10 cellular contexts compared by ENCODE assay signal in the genomic region with DNA sequence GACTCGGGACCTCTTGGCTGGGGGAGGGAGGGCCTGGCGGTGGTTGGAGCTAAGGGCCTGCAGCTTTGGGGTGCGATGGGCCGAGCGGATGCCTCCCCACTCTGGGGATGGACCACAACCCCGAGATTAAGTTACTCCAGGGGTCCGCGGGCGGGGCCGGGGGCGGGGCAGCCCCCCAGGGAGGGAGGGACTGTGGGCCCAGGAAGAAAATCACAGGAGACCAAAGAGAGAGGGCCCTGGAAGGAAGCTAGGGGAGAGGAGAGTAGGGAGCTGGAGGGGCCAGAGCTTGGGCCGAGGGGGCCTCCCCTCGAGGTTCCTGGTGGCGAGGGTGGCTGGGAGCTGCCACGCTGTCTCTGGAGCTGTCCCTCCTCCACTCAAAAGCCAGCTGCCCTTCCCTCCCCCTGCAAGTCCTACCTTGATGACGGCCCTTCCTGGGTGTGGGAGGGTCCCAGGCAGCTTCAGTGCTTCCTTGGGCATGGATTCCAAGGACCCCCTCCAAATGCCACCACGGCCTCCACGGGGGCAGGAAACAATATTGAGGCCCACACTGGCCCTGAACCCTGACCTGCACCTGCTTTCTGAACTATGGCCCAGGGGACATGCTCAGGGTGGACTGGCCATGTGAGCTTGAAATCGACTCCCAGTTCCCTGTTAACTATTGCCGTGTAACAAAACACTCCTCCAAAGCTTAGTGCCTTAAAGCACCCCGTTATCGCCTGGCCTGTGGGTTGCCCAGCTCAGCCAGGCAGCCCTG. TPM values are rescaled to one million over a fixed set of nuclear protein-coding genes. Genes with fewer than 3 reads are reported as not detected.
DNase-seq lines count a peak whose midpoint lies in the region; ATAC-seq and TF ChIP-seq lines count a peak whose summit lies in the region.
"Had no signal": no experiment of that assay in that cellular context is flagged by ENCODE, and none has a peak within 500 bp of the region (broad histone marks: within the 10 kb centered on the region; RNA-seq: fewer than 3 reads in every experiment).

No MANE protein-coding gene starts in this region.

- H3K4me3 ChIP-seq in vagina, result peak overlapping the region; percentile 47 to 62

- H3K27ac ChIP-seq in vagina, result no peak overlapping the region

- H3K9me3 ChIP-seq in vagina, result no peaks in the 10 kb centered on the region

- no peaks in the 10 kb centered on the region for H3K9me3 Mint-ChIP-seq in stimulated activated naive CD8-positive, alpha-beta T cell treated with anti-CD3 and anti-CD28 coated beads, Interleukin-15, Interleukin-2, amounts not matched to agents 100 ng/mL and 50 ng/mL, for 24 hours
- H3K9me3 Mint-ChIP-seq in activated naive CD8-positive, alpha-beta T cell treated with anti-CD3 and anti-CD28 coated beads for 36 hours, result no peaks in the 10 kb centered on the region
- no peaks in the 10 kb centered on the region for H3K9me3 Mint-ChIP-seq in memory B cell

- no peak for TF ChIP-seq CTCF in vagina (IDR thresholded peaks at IDR 0.05)

- H3K4me1 Mint-ChIP-seq in stimulated activated naive CD8-positive, alpha-beta T cell treated with anti-CD3 and anti-CD28 coated beads, Interleukin-15, Interleukin-2, amounts not matched to agents 100 ng/mL and 50 ng/mL, for 24 hours (ENCODE audit: low read depth), result peaks cover 5% of the 10 kb centered on the region
- peaks cover 7% of the 10 kb centered on the region for H3K4me1 Mint-ChIP-seq in activated naive CD8-positive, alpha-beta T cell treated with anti-CD3 and anti-CD28 coated beads for 36 hours
- H3K4me1 Mint-ChIP-seq in memory B cell, result peaks cover 12% of the 10 kb centered on the region

- H3K27ac Mint-ChIP-seq in stimulated activated naive CD8-positive, alpha-beta T cell treated with anti-CD3 and anti-CD28 coated beads, Interleukin-15, Interleukin-2, amounts not matched to agents 100 ng/mL and 50 ng/mL, for 24 hours, result no peak overlapping the region
- H3K27ac Mint-ChIP-seq in activated naive CD8-positive, alpha-beta T cell treated with anti-CD3 and anti-CD28 coated beads for 36 hours, result no peak overlapping the region
- no peak overlapping the region for H3K27ac Mint-ChIP-seq in memory B cell

- no peak for ATAC-seq in stimulated activated naive CD8-positive, alpha-beta T cell treated with anti-CD3 and anti-CD28 coated beads, Interleukin-15, Interleukin-2, amounts not matched to agents 100 U/mL and 50 U/mL, for 24 hours
- ATAC-seq in memory B cell (ENCODE audit: low read depth), result no peak
- no peak for ATAC-seq in HG03196 (IDR thresholded peaks at IDR 0.05; ENCODE audit: unreplicated experiment)
- ATAC-seq in GM18873 (IDR thresholded peaks at IDR 0.05; ENCODE audit: low FRiP score, unreplicated experiment), result no peak

- H3K4me3 Mint-ChIP-seq in stimulated activated naive CD8-positive, alpha-beta T cell treated with anti-CD3 and anti-CD28 coated beads, Interleukin-15, Interleukin-2, amounts not matched to agents 100 ng/mL and 50 ng/mL, for 24 hours, result peak overlapping the region; percentile 48
- H3K4me3 Mint-ChIP-seq in activated naive CD8-positive, alpha-beta T cell treated with anti-CD3 and anti-CD28 coated beads for 36 hours, result peak overlapping the region; percentile 47
- H3K4me3 Mint-ChIP-seq in memory B cell, result peak overlapping the region; percentile 41

- H3K27me3 ChIP-seq in vagina, result no peaks in the 10 kb centered on the region

- no peaks in the 10 kb centered on the region for H3K27me3 Mint-ChIP-seq in stimulated activated naive CD8-positive, alpha-beta T cell treated with anti-CD3 and anti-CD28 coated beads, Interleukin-15, Interleukin-2, amounts not matched to agents 100 ng/mL and 50 ng/mL, for 24 hours
- H3K27me3 Mint-ChIP-seq in activated naive CD8-positive, alpha-beta T cell treated with anti-CD3 and anti-CD28 coated beads for 36 hours, result no peaks in the 10 kb centered on the region
- H3K27me3 Mint-ChIP-seq in memory B cell, result peaks cover 16% of the 10 kb centered on the region

- TF ChIP-seq POLR2A in vagina (IDR thresholded peaks at IDR 0.05), result no peak

- no peaks in the 10 kb centered on the region for H3K36me3 Mint-ChIP-seq in stimulated activated naive CD8-positive, alpha-beta T cell treated with anti-CD3 and anti-CD28 coated beads, Interleukin-15, Interleukin-2, amounts not matched to agents 100 ng/mL and 50 ng/mL, for 24 hours (ENCODE audit: low read depth)
- no peaks in the 10 kb centered on the region for H3K36me3 Mint-ChIP-seq in activated naive CD8-positive, alpha-beta T cell treated with anti-CD3 and anti-CD28 coated beads for 36 hours
- H3K36me3 Mint-ChIP-seq in memory B cell, result no peaks in the 10 kb centered on the region

- intact Hi-C loops in vagina (cut with DNase I), result no loop called here

- H3K4me1 ChIP-seq in vagina, result peaks cover 32% of the 10 kb centered on the region

- no peaks in the 10 kb centered on the region for H3K36me3 ChIP-seq in vagina

- DNase-seq in stimulated activated naive CD8-positive, alpha-beta T cell treated with anti-CD3 and anti-CD28 coated beads, Interleukin-15, Interleukin-2, amounts not matched to agents 100 U/mL and 50 U/mL, for 24 hours, result no peak
- no peak for DNase-seq in activated naive CD8-positive, alpha-beta T cell treated with anti-CD3 and anti-CD28 coated beads for 36 hours
- DNase-seq in memory B cell (ENCODE audit: low spot score in 2 of 2) (no peak), vagina (ENCODE audit: extremely low spot score in 2 of 2) (no peak)
- DNase-seq in stimulated activated CD4-positive, alpha-beta T cell treated with anti-CD3 and anti-CD28 coated beads, Interleukin-15, amount 100 ng/mL, for 24 hours, result no peak
- DNase-seq: foreskin melanocyte; NK-92 treated with Interleukin-12 subunit alpha and Interleukin-12 subunit beta, amount 100 ng/mL, for 24 hours had no signal

RNA-seq across cellular contexts. Expression of gene NUDT14, which starts 0.6 kb away (rescaled TPM):
- total RNA-seq in activated naive CD8-positive, alpha-beta T cell treated with anti-CD3 and anti-CD28 coated beads for 36 hours, result 1 to 10 TPM; 8.6 to 9.1 TPM
- total RNA-seq in vagina, result 11.0 TPM

RNA-seq across cellular contexts. Expression of gene JAG2, which starts 13.1 kb away (rescaled TPM):
- total RNA-seq in activated naive CD8-positive, alpha-beta T cell treated with anti-CD3 and anti-CD28 coated beads for 36 hours, result 1 to 10 TPM; 2.3 to 2.5 TPM
- 17.7 TPM for total RNA-seq in vagina
